In the genomic region with DNA sequence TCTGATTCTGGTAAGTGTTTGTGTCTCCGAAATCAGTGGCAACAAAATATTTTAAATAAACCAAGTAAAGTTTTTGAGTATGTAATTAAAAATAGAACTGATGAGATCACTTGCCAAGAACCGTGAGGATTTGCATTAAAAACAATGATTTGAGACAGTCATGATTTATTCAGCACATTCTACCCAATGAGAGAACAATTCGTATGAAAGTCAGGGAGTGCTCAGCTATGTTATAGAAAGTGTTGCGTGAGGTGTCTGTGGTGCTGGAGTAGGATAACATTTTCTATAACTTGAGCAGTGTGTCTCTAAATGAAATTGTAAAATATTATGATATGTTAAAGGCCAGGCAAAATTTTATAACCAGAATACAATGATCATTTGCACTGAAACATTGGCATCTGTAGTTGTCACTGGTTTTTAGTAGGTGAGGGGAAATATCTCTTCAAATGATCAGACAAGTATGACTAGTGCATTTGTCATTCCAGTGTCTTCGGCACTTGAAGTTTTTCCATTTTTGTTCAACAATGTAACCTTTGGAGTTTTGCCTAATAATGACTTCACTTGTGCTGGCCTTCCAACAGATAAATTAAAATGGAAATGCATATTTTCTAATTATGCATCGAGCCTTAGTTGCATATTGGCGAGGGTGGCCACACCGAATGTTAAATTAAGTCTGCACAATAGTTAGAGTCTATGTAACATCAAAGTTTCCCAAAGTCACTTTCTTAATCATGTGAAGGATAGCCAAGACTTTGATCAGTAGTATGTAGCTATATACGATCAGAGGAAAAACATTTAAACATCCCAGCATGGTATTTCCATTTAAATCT, we compare ENCODE assay signal across 1 cellular context.
TF ChIP-seq lines count a peak whose summit lies in the region.

No MANE protein-coding gene starts in this region.

TF ChIP-seq in IMR-90, 13 proteins besides CTCF, POLR2A, EP300 and RAD21:
- TF ChIP-seq, protein P1, sequence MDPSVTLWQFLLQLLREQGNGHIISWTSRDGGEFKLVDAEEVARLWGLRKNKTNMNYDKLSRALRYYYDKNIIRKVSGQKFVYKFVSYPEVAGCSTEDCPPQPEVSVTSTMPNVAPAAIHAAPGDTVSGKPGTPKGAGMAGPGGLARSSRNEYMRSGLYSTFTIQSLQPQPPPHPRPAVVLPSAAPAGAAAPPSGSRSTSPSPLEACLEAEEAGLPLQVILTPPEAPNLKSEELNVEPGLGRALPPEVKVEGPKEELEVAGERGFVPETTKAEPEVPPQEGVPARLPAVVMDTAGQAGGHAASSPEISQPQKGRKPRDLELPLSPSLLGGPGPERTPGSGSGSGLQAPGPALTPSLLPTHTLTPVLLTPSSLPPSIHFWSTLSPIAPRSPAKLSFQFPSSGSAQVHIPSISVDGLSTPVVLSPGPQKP (IDR thresholded peaks at IDR 0.05; ENCODE audit: borderline replicate concordance, low read depth, low read length): no peak
- no peak for TF ChIP-seq MAZ (IDR thresholded peaks at IDR 0.05; ENCODE audit: borderline replicate concordance, low read depth, low read length)
- TF ChIP-seq CEBPB (IDR thresholded peaks at IDR 0.05; ENCODE audit: low read depth, low read length): no peak
- TF ChIP-seq CHD1 (IDR thresholded peaks at IDR 0.05; ENCODE audit: low read depth, low read length): no peak
- no peak for TF ChIP-seq FOS (IDR thresholded peaks at IDR 0.05; ENCODE audit: low read depth, low read length)
- no peak for TF ChIP-seq MAFK (IDR thresholded peaks at IDR 0.05; ENCODE audit: low read depth, low read length)
- no peak for TF ChIP-seq NFE2L2 (IDR thresholded peaks at IDR 0.05; ENCODE audit: low read depth, low read length)
- no peak for TF ChIP-seq RFX5 (IDR thresholded peaks at IDR 0.05; ENCODE audit: low read depth, low read length)
- TF ChIP-seq RCOR1 (IDR thresholded peaks at IDR 0.05; ENCODE audit: insufficient replicate concordance, low read length): no peak
- no peak for TF ChIP-seq MXI1 (IDR thresholded peaks at IDR 0.05; ENCODE audit: borderline replicate concordance, low read depth, low read length)
